In genomic region chr2:96773922-96774321, GRCh38 we compare ENCODE assay signal across 8 cellular contexts. TPM values are rescaled to one million over a fixed set of nuclear protein-coding genes. Genes with fewer than 3 reads are reported as not detected.
DNase-seq lines count a peak whose midpoint lies in the region; ATAC-seq and TF ChIP-seq lines count a peak whose summit lies in the region.

No MANE protein-coding gene starts in this region.

- peak overlapping the region; percentile 91 for H3K27ac Mint-ChIP-seq in activated naive CD8-positive, alpha-beta T cell

- H3K9me3 Mint-ChIP-seq in activated naive CD8-positive, alpha-beta T cell (ENCODE audit: low read depth) = no peaks in the 10 kb centered on the region

- peak overlapping the region; percentile 81 for H3K4me3 Mint-ChIP-seq in activated naive CD8-positive, alpha-beta T cell

- H3K36me3 Mint-ChIP-seq in activated naive CD8-positive, alpha-beta T cell = no peaks in the 10 kb centered on the region

- H3K27me3 ChIP-seq in spleen (replicated peaks in 1 of 7) = no peaks in the 10 kb centered on the region

- WGBS in spleen, 5 donors = 14 to 26% (median 19%) methylated on average over 7 of the region's 7 CpGs

- intact Hi-C loops in spleen (cut with DNase I; ENCODE audit: low total_unique reads) = no loop called here

- H3K36me3 ChIP-seq in spleen = peaks cover 0 to 9% (median 0%) of the 10 kb centered on the region in 6 donors

- no peak for TF ChIP-seq CTCF in spleen (IDR thresholded peaks at IDR 0.05 in 8 of 11, conservative IDR thresholded peaks at IDR 0.05 in 3 of 11)

- no peaks in the 10 kb centered on the region for H3K9me3 ChIP-seq in spleen

- H3K4me1 ChIP-seq in spleen = peaks cover 11 to 58% (median 28%) of the 10 kb centered on the region in 6 donors

- peak; percentile 31 for DNase-seq in NOMO-1 treated with DMSO at 0.1 percent for 48 hours (lab: John Stamatoyannopoulos, UW; ENCODE audit: unreplicated experiment)
- DNase-seq in spleen = peak; percentile 83
- DNase-seq in AML-193 (lab: John Stamatoyannopoulos, UW) = no peak
- DNase-seq in substantia nigra (lab: John Stamatoyannopoulos, UW) = no peak

- no peak for TF ChIP-seq POLR2A in spleen (IDR thresholded peaks at IDR 0.05)

- peak overlapping the region; percentile 8 to 81 (median 73) for H3K27ac ChIP-seq in spleen
- no peak overlapping the region for H3K27ac ChIP-seq in substantia nigra (ENCODE audit: low read depth, low read length, poor library complexity, severe bottlenecking)

- peaks cover 25% of the 10 kb centered on the region for H3K4me1 Mint-ChIP-seq in activated naive CD8-positive, alpha-beta T cell (ENCODE audit: low read depth)

- ATAC-seq in GM21576 (IDR thresholded peaks at IDR 0.05; ENCODE audit: unreplicated experiment) = peak; percentile 34
- no peak for ATAC-seq in HG03460 (IDR thresholded peaks at IDR 0.05; ENCODE audit: unreplicated experiment)
- ATAC-seq in HG02642 (IDR thresholded peaks at IDR 0.05; ENCODE audit: poor library complexity, unreplicated experiment) = no peak

- no peaks in the 10 kb centered on the region for H3K27me3 Mint-ChIP-seq in activated naive CD8-positive, alpha-beta T cell

- H3K4me3 ChIP-seq in spleen = peak overlapping the region; percentile 3 to 66 (median 37)

RNA-seq across cellular contexts. Expression of gene CNNM4, which starts 13.2 kb away (rescaled TPM):
- 10 to 100 TPM in 3 of 7 donors, 1 to 10 TPM in 4; 5.7 to 14.4 (median 9.4) TPM for total RNA-seq in spleen
- polyA plus RNA-seq in spleen = 1 to 10 TPM; 1.5 to 3.3 (median 2.8) TPM

RNA-seq across cellular contexts. Expression of gene LMAN2L, which starts 34.1 kb away (rescaled TPM):
- total RNA-seq in spleen = 10 to 100 TPM in 4 of 7 donors, 1 to 10 TPM in 3; 8.7 to 15.4 (median 10.8) TPM
- 1 to 10 TPM; 5.8 to 7.1 (median 7.1) TPM for polyA plus RNA-seq in spleen

RNA-seq across cellular contexts. Expression of gene CNNM3, which starts 42.1 kb away (rescaled TPM):
- total RNA-seq in spleen = 10 to 100 TPM; 20.7 to 37.8 (median 25.6) TPM
- polyA plus RNA-seq in spleen = 1 to 10 TPM; 3.7 to 7.8 (median 3.7) TPM

Comparison
In these comparisons a context has a peak if more than half of its experiments do, and no peak if none do; other contexts are left out.
1. DNase-seq: peak in NOMO-1 treated with DMSO at 0.1 percent for 48 hours (single experiment) and spleen (single experiment); none in AML-193 (0 of 2) and substantia nigra (0 of 49).